23 cellular contexts compared by ENCODE assay signal in genomic region chr12:25293596-25293995, GRCh38.
"Had no signal": no experiment of that assay in that cellular context is flagged by ENCODE, and none has a peak within 500 bp of the region (broad histone marks: within the 10 kb centered on the region; RNA-seq: fewer than 3 reads in every experiment).

No MANE protein-coding gene starts in this region.

- H3K27ac ChIP-seq: coronary artery, hepatocyte, left ventricle myocardium inferior, lower lobe of right lung, parathyroid adenoma, prostate gland, right lobe of liver, suprapubic skin, thyroid gland, upper lobe of left lung had no signal

- H3K4me3 ChIP-seq: coronary artery, hepatocyte, left ventricle myocardium inferior, lower lobe of right lung, prostate gland, right lobe of liver, suprapubic skin, thyroid gland, upper lobe of left lung had no signal

- H2AFZ ChIP-seq: hepatocyte, parathyroid adenoma had no signal

- ATAC-seq: left cardiac atrium, lower lobe of right lung, right lobe of liver had no signal

- H3K27me3 ChIP-seq: hepatocyte, right lobe of liver, suprapubic skin, thyroid gland, upper lobe of left lung had no signal

- H3K36me3 Mint-ChIP-seq: memory B cell had no signal

- H3K4me1 ChIP-seq: left ventricle myocardium inferior, lower lobe of right lung, parathyroid adenoma, prostate gland, right lobe of liver, suprapubic skin, thyroid gland, upper lobe of left lung had no signal

- H3K9ac ChIP-seq: parathyroid adenoma had no signal

- DNase-seq: effector CD4-positive, alpha-beta T cell; endodermal cell; erythroblast; foreskin melanocyte; head of caudate nucleus; kidney; left cardiac atrium; left ventricle myocardium inferior; lower lobe of right lung; midbrain; right lobe of liver; stimulated activated CD4-positive, alpha-beta T cell treated with anti-CD3 and anti-CD28 coated beads, Interleukin-4, amount 100 ng/mL, for 24 hours; stimulated activated naive CD4-positive, alpha-beta T cell treated with Interleukin-2 at 50 U/mL for 16 hours; thyroid gland; upper lobe of left lung had no signal

- H3K9me3 ChIP-seq: lower lobe of right lung, prostate gland, right lobe of liver, thyroid gland had no signal

- H3K9me3 Mint-ChIP-seq: nephron had no signal

- H3K27ac Mint-ChIP-seq: endodermal cell, memory B cell, nephron had no signal

- H3K4me1 Mint-ChIP-seq: endodermal cell, memory B cell, nephron had no signal

- FAIRE-seq: endothelial cell of umbilical vein, kidney had no signal

- H3K4me3 Mint-ChIP-seq: endodermal cell, memory B cell, nephron had no signal

- H3K79me2 ChIP-seq: hepatocyte, parathyroid adenoma had no signal

- H3K36me3 ChIP-seq: left ventricle myocardium inferior, lower lobe of right lung, prostate gland, right lobe of liver, suprapubic skin, thyroid gland, upper lobe of left lung had no signal

- H3K4me2 ChIP-seq: hepatocyte had no signal
